1 cellular context compared by ENCODE assay signal in genomic region chr17:17890773-17891759, GRCh38.
TF ChIP-seq lines count a peak whose summit lies in the region.

No MANE protein-coding gene starts in this region.

TF ChIP-seq in K562, 482 proteins besides CTCF, POLR2A, EP300 and RAD21 (continued from another document and continues in another):
- TF ChIP-seq HNRNPK (IDR thresholded peaks at IDR 0.05; ENCODE audit: low read depth, low read length, poor library complexity, severe bottlenecking) (no peak), E2F6 (IDR thresholded peaks at IDR 0.05; ENCODE audit: borderline replicate concordance in 1 of 2, extremely low read depth in 1 of 2, insufficient read depth in 1 of 2, insufficient read length in 1 of 2, low read depth in 1 of 2, low read length in 1 of 2, poor library complexity in 1 of 2, severe bottlenecking in 1 of 2) (peak in 1 of 2 experiments; percentile 55), CREM (IDR thresholded peaks at IDR 0.05; ENCODE audit: low read depth) (0 out of 2 replicates have a peak, but pooled peaks have one; percentile 24), BHLHE40 (IDR thresholded peaks at IDR 0.05; ENCODE audit: low read length) (0 out of 2 replicates have a peak, but pooled peaks have one; percentile 11), CTCFL (IDR thresholded peaks at IDR 0.05; ENCODE audit: borderline replicate concordance, insufficient read depth, low read depth, low read length, poor library complexity, severe bottlenecking) (peak; percentile 25), CTBP1 (IDR thresholded peaks at IDR 0.05; ENCODE audit: borderline replicate concordance) (peak; percentile 58; the same call in 1 of the 2 replicates), DPF2 (IDR thresholded peaks at IDR 0.05) (no peak), KAT7 (CRISPR knock-in tag; IDR thresholded peaks at IDR 0.05; ENCODE audit: borderline replicate concordance) (no peak), CUX1 (CRISPR knock-in tag; IDR thresholded peaks at IDR 0.05) (no peak), RB1 (IDR thresholded peaks at IDR 0.05; ENCODE audit: low read depth) (peak; percentile 45; the same call in 1 of the 2 replicates), CEBPB (tag; IDR thresholded peaks at IDR 0.05) (no peak), RCOR1 (IDR thresholded peaks at IDR 0.05; ENCODE audit: borderline replicate concordance in 1 of 2, low read depth in 2 of 2, low read length in 2 of 2) (peak in 1 of 2 experiments; percentile 66; a peak in 1 of 4 replicates), ZNF212 (CRISPR knock-in tag; IDR thresholded peaks at IDR 0.05) (no peak), ZNF449 (CRISPR knock-in tag; IDR thresholded peaks at IDR 0.05) (no peak), JUND (IDR thresholded peaks at IDR 0.05; ENCODE audit: borderline replicate concordance, low read depth, low read length) (0 out of 2 replicates have a peak, but pooled peaks have one; percentile 32), JUND (tag; IDR thresholded peaks at IDR 0.05; ENCODE audit: borderline replicate concordance, low read depth, low read length) (no peak; the same call in 2 of the 3 replicates), C11orf30 (IDR thresholded peaks at IDR 0.05; ENCODE audit: low read depth) (no peak), STAG1 (CRISPR knock-in tag; IDR thresholded peaks at IDR 0.05; ENCODE audit: borderline replicate concordance) (peak; percentile 65; the same call in 1 of the 2 replicates), ZBTB26 (CRISPR knock-in tag; IDR thresholded peaks at IDR 0.05) (no peak), L3MBTL2 (IDR thresholded peaks at IDR 0.05) (peak; percentile 85), ARID2 (IDR thresholded peaks at IDR 0.05) (peak; percentile 81), ZKSCAN8 (CRISPR knock-in tag; IDR thresholded peaks at IDR 0.05) (no peak), STAT6 (CRISPR knock-in tag; IDR thresholded peaks at IDR 0.05) (no peak), ELF1 (tag; IDR thresholded peaks at IDR 0.05) (0 out of 2 replicates have a peak, but pooled peaks have one; percentile 17), ZNF583 (CRISPR knock-in tag; IDR thresholded peaks at IDR 0.05) (no peak), USF2 (CRISPR knock-in tag; IDR thresholded peaks at IDR 0.05) (no peak), ZNF740 (CRISPR knock-in tag; IDR thresholded peaks at IDR 0.05) (no peak), ZNF740 (tag; IDR thresholded peaks at IDR 0.05) (no peak), DEAF1 (CRISPR knock-in tag; IDR thresholded peaks at IDR 0.05) (peak; percentile 73), POLR2H (tag; IDR thresholded peaks at IDR 0.05; ENCODE audit: low read depth) (no peak), SRSF1 (IDR thresholded peaks at IDR 0.05; ENCODE audit: low read depth, low read length) (no peak), E2F8 (IDR thresholded peaks at IDR 0.05; ENCODE audit: low read depth, partially characterized antibody) (no peak), VEZF1 (CRISPR knock-in tag; IDR thresholded peaks at IDR 0.05) (no peak), BDP1 (IDR thresholded peaks at IDR 0.05; ENCODE audit: insufficient read depth, insufficient read length) (no peak), TFAM (CRISPR knock-in tag; conservative IDR thresholded peaks at IDR 0.05) (no peak), EZH2 (IDR thresholded peaks at IDR 0.05; ENCODE audit: borderline replicate concordance, low read depth, low read length) (no peak), ZNF79 (CRISPR knock-in tag; IDR thresholded peaks at IDR 0.05; ENCODE audit: low read depth) (no peak)
